ENCODE assay signal across 8 cellular contexts in the genomic region with DNA sequence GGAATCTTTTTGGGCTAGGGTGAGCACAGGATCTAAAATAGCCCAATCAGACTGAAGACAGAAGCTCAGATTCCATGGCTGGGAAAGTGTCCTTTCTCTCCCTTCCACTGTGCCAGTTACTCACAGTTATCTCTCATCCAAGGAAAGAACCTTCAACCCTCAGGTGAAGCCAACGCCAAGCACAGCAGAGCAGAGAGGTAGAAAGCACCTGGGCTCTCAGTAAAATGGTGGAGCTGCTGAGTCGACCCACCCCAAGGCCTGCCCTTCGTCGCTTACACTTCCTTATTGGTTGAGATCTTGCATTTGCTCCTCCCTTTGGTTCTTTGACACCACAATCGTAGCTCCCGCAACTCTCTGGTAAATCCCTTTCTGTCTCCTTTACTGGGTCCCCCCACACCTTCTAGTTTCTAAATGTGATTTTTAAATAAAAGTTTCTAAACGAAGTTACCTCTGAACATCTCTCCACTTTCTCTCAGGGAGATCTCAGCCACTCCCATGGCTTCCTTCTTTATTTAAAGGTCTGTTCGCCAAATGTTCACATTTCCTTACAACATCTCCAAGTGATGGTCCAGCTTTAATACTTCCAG. TPM values are rescaled to one million over a fixed set of nuclear protein-coding genes. Genes with fewer than 3 reads are reported as not detected.
A peak's percentile ranks its signal among the peaks of the same experiment; 100 is the strongest.
DNase-seq lines count a peak whose midpoint lies in the region; ATAC-seq and TF ChIP-seq lines count a peak whose summit lies in the region.

No MANE protein-coding gene starts in this region.

- peak in 2 of 7 experiments; percentile 23 to 55 for DNase-seq in CD8-positive, alpha-beta T cell
- DNase-seq in HAP-1 (ENCODE audit: low spot score in 2 of 2), result no peak
- no peak for DNase-seq in kidney glomerular epithelial cell (lab: John Stamatoyannopoulos, UW)
- no peak for DNase-seq in endothelial cell (ENCODE audit: low spot score)

- peak overlapping the region; percentile 25 for H3K4me3 ChIP-seq in CD8-positive, alpha-beta T cell (ENCODE audit: low read depth, low read length)
- H3K4me3 ChIP-seq in subcutaneous abdominal adipose tissue (ENCODE audit: low read depth in 1 of 5, low read length in 5 of 5), result peak overlapping the region; percentile 1 to 54 (median 34)
- H3K4me3 ChIP-seq in HAP-1, result no peak overlapping the region

- no peak overlapping the region for H3K27ac ChIP-seq in CD8-positive, alpha-beta T cell (ENCODE audit: low read depth, low read length)
- H3K27ac ChIP-seq in subcutaneous abdominal adipose tissue (ENCODE audit: low read depth, low read length), result no peak overlapping the region

- H3K36me3 Mint-ChIP-seq in CD8-positive, alpha-beta T cell, result no peaks in the 10 kb centered on the region
- no peaks in the 10 kb centered on the region for H3K36me3 Mint-ChIP-seq in activated naive CD8-positive, alpha-beta T cell
- no peaks in the 10 kb centered on the region for H3K36me3 Mint-ChIP-seq in endothelial cell (ENCODE audit: low read depth, unreplicated experiment)

- no peaks in the 10 kb centered on the region for H3K36me3 ChIP-seq in CD8-positive, alpha-beta T cell (ENCODE audit: insufficient read depth, low read length)
- H3K36me3 ChIP-seq in subcutaneous abdominal adipose tissue (ENCODE audit: control insufficient read depth in 5 of 5, insufficient read depth in 5 of 5, low read length in 5 of 5), result no peaks in the 10 kb centered on the region
- H3K36me3 ChIP-seq in HAP-1 (replicated peaks), result no peaks in the 10 kb centered on the region

- POLR2A ChIA-PET in CD8-positive, alpha-beta T cell (lab: Charles Lee), result interaction anchor here (2.7 kb wide), 1 partner anchor 26 kb away, joined by 15 read pairs; a partner anchor contains a TSS

- intact Hi-C loops in CD8-positive, alpha-beta T cell (cut with DNase I, micrococcal nuclease), result loop anchor here in 1 of 2 experiments (5.0 kb wide), 1 partner anchor 34 kb away; no protein-coding TSS in a partner anchor

- no peak overlapping the region for H3K9ac ChIP-seq in subcutaneous abdominal adipose tissue (ENCODE audit: low read length in 5 of 5)

- peaks cover 15% of the 10 kb centered on the region for H3K4me1 Mint-ChIP-seq in CD8-positive, alpha-beta T cell (ENCODE audit: low read depth)
- peaks cover 15% of the 10 kb centered on the region for H3K4me1 Mint-ChIP-seq in activated naive CD8-positive, alpha-beta T cell (ENCODE audit: low read depth)
- peaks cover 13% of the 10 kb centered on the region for H3K4me1 Mint-ChIP-seq in endothelial cell (ENCODE audit: unreplicated experiment)

- no peaks in the 10 kb centered on the region for H3K9me3 ChIP-seq in CD8-positive, alpha-beta T cell (ENCODE audit: low read length)
- no peaks in the 10 kb centered on the region for H3K9me3 ChIP-seq in subcutaneous abdominal adipose tissue (ENCODE audit: control insufficient read depth in 5 of 5, low read length in 5 of 5)
- H3K9me3 ChIP-seq in HAP-1, result no peaks in the 10 kb centered on the region

- ATAC-seq in CD8-positive, alpha-beta T cell, result peak; percentile 46
- ATAC-seq in GM19397 (IDR thresholded peaks at IDR 0.05; ENCODE audit: unreplicated experiment), result peak; percentile 61
- ATAC-seq in HG03432 (IDR thresholded peaks at IDR 0.05; ENCODE audit: unreplicated experiment), result peak; percentile 85

- no peak for TF ChIP-seq CTCF in CD8-positive, alpha-beta T cell (IDR thresholded peaks at IDR 0.05)
- TF ChIP-seq CTCF in endothelial cell (IDR thresholded peaks at IDR 0.05; ENCODE audit: unreplicated experiment), result no peak

- H3K27me3 ChIP-seq in CD8-positive, alpha-beta T cell (ENCODE audit: insufficient read depth, low read length), result no peaks in the 10 kb centered on the region
- H3K27me3 ChIP-seq in subcutaneous abdominal adipose tissue (ENCODE audit: control insufficient read depth in 5 of 5, insufficient read depth in 4 of 5, low read length in 5 of 5) (no peaks in the 10 kb centered on the region), HAP-1 (ENCODE audit: low read depth) (no peaks in the 10 kb centered on the region)

- peaks cover 6% of the 10 kb centered on the region for H3K4me1 ChIP-seq in CD8-positive, alpha-beta T cell (ENCODE audit: insufficient read depth, low read length)
- peaks cover 0 to 32% (median 27%) of the 10 kb centered on the region in 5 donors for H3K4me1 ChIP-seq in subcutaneous abdominal adipose tissue (ENCODE audit: control insufficient read depth in 5 of 5, insufficient read depth in 5 of 5, low read length in 5 of 5)
- no peaks in the 10 kb centered on the region for H3K4me1 ChIP-seq in HAP-1

- H3K27ac Mint-ChIP-seq in CD8-positive, alpha-beta T cell, result peak overlapping the region; percentile 84
- peak overlapping the region; percentile 82 for H3K27ac Mint-ChIP-seq in activated naive CD8-positive, alpha-beta T cell
- no peak overlapping the region for H3K27ac Mint-ChIP-seq in endothelial cell (ENCODE audit: unreplicated experiment)

- CTCF ChIA-PET in CD8-positive, alpha-beta T cell (lab: Charles Lee), result interaction anchor here (1.2 to 2.1 kb wide), 6 partner anchors 13 to 92 kb away, joined by 3 to 6 read pairs (median 4); a partner anchor contains a TSS

- peak overlapping the region; percentile 77 for H3K4me3 Mint-ChIP-seq in CD8-positive, alpha-beta T cell
- H3K4me3 Mint-ChIP-seq in activated naive CD8-positive, alpha-beta T cell, result peak overlapping the region; percentile 81
- no peak overlapping the region for H3K4me3 Mint-ChIP-seq in endothelial cell (ENCODE audit: unreplicated experiment)

- peaks cover 9% of the 10 kb centered on the region for H3K27me3 Mint-ChIP-seq in CD8-positive, alpha-beta T cell (ENCODE audit: low read depth)
- H3K27me3 Mint-ChIP-seq in activated naive CD8-positive, alpha-beta T cell, result no peaks in the 10 kb centered on the region
- no peaks in the 10 kb centered on the region for H3K27me3 Mint-ChIP-seq in endothelial cell (ENCODE audit: unreplicated experiment)

- in situ Hi-C loops in HAP-1 (cut with MboI; ENCODE audit: low sequenced_read_pairs), result no loop called here

- no peaks in the 10 kb centered on the region for H3K9me3 Mint-ChIP-seq in CD8-positive, alpha-beta T cell
- H3K9me3 Mint-ChIP-seq in activated naive CD8-positive, alpha-beta T cell (ENCODE audit: low read depth), result no peaks in the 10 kb centered on the region
- no peaks in the 10 kb centered on the region for H3K9me3 Mint-ChIP-seq in endothelial cell (ENCODE audit: unreplicated experiment)

RNA-seq across cellular contexts. Expression of a gene that starts 27.5 kb away (rescaled TPM):
- total RNA-seq in CD8-positive, alpha-beta T cell, result 1 to 10 TPM; 9.7 to 9.8 TPM
- total RNA-seq in endothelial cell (ENCODE audit: unreplicated experiment), result 7.7 TPM
